Comparison of ENCODE assay signal across 3 cellular contexts in genomic region chr10:95176101-95176500, GRCh38.
TF ChIP-seq lines count a peak whose summit lies in the region.

No MANE protein-coding gene starts in this region.

TF ChIP-seq in A549, 52 proteins besides CTCF, POLR2A, EP300 and RAD21 (continued from another document):
- TF ChIP-seq, protein P1, sequence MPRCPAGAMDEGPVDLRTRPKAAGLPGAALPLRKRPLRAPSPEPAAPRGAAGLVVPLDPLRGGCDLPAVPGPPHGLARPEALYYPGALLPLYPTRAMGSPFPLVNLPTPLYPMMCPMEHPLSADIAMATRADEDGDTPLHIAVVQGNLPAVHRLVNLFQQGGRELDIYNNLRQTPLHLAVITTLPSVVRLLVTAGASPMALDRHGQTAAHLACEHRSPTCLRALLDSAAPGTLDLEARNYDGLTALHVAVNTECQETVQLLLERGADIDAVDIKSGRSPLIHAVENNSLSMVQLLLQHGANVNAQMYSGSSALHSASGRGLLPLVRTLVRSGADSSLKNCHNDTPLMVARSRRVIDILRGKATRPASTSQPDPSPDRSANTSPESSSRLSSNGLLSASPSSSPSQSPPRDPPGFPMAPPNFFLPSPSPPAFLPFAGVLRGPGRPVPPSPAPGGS (IDR thresholded peaks at IDR 0.05) = no peak
- TF ChIP-seq, protein P2, sequence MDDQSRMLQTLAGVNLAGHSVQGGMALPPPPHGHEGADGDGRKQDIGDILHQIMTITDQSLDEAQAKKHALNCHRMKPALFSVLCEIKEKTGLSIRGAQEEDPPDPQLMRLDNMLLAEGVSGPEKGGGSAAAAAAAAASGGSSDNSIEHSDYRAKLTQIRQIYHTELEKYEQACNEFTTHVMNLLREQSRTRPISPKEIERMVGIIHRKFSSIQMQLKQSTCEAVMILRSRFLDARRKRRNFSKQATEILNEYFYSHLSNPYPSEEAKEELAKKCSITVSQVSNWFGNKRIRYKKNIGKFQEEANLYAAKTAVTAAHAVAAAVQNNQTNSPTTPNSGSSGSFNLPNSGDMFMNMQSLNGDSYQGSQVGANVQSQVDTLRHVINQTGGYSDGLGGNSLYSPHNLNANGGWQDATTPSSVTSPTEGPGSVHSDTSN (IDR thresholded peaks at IDR 0.05) = no peak

TF ChIP-seq in Ishikawa, 13 proteins besides CTCF, POLR2A, EP300 and RAD21 (continued from another document):
- TF ChIP-seq USF1 (IDR thresholded peaks at IDR 0.05) (no peak), EGR1 (IDR thresholded peaks at IDR 0.05) (no peak), TCF12 (IDR thresholded peaks at IDR 0.05; ENCODE audit: low read depth) (no peak), CREB1 (IDR thresholded peaks at IDR 0.05; ENCODE audit: low read depth) (no peak), CEBPB (IDR thresholded peaks at IDR 0.05) (no peak), ZBTB7A (IDR thresholded peaks at IDR 0.05; ENCODE audit: low read depth) (no peak)
- TF ChIP-seq, protein P3, sequence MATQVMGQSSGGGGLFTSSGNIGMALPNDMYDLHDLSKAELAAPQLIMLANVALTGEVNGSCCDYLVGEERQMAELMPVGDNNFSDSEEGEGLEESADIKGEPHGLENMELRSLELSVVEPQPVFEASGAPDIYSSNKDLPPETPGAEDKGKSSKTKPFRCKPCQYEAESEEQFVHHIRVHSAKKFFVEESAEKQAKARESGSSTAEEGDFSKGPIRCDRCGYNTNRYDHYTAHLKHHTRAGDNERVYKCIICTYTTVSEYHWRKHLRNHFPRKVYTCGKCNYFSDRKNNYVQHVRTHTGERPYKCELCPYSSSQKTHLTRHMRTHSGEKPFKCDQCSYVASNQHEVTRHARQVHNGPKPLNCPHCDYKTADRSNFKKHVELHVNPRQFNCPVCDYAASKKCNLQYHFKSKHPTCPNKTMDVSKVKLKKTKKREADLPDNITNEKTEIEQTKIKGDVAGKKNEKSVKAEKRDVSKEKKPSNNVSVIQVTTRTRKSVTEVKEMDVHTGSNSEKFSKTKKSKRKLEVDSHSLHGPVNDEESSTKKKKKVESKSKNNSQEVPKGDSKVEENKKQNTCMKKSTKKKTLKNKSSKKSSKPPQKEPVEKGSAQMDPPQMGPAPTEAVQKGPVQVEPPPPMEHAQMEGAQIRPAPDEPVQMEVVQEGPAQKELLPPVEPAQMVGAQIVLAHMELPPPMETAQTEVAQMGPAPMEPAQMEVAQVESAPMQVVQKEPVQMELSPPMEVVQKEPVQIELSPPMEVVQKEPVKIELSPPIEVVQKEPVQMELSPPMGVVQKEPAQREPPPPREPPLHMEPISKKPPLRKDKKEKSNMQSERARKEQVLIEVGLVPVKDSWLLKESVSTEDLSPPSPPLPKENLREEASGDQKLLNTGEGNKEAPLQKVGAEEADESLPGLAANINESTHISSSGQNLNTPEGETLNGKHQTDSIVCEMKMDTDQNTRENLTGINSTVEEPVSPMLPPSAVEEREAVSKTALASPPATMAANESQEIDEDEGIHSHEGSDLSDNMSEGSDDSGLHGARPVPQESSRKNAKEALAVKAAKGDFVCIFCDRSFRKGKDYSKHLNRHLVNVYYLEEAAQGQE (IDR thresholded peaks at IDR 0.05; ENCODE audit: low read depth) = no peak
- TF ChIP-seq, protein P4, sequence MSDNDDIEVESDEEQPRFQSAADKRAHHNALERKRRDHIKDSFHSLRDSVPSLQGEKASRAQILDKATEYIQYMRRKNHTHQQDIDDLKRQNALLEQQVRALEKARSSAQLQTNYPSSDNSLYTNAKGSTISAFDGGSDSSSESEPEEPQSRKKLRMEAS (IDR thresholded peaks at IDR 0.05) = no peak

TF ChIP-seq in WTC11, 78 proteins besides CTCF, POLR2A, EP300 and RAD21 (continued from another document):
- TF ChIP-seq PRDM15 (CRISPR knock-in tag; IDR thresholded peaks at IDR 0.05) (no peak), SMAD4 (CRISPR knock-in tag; IDR thresholded peaks at IDR 0.05) (no peak), CREM (CRISPR knock-in tag; IDR thresholded peaks at IDR 0.05) (no peak), ZNF263 (CRISPR knock-in tag; IDR thresholded peaks at IDR 0.05; ENCODE audit: low read depth) (no peak), USF2 (CRISPR knock-in tag; IDR thresholded peaks at IDR 0.05) (no peak)
- TF ChIP-seq, protein P5, sequence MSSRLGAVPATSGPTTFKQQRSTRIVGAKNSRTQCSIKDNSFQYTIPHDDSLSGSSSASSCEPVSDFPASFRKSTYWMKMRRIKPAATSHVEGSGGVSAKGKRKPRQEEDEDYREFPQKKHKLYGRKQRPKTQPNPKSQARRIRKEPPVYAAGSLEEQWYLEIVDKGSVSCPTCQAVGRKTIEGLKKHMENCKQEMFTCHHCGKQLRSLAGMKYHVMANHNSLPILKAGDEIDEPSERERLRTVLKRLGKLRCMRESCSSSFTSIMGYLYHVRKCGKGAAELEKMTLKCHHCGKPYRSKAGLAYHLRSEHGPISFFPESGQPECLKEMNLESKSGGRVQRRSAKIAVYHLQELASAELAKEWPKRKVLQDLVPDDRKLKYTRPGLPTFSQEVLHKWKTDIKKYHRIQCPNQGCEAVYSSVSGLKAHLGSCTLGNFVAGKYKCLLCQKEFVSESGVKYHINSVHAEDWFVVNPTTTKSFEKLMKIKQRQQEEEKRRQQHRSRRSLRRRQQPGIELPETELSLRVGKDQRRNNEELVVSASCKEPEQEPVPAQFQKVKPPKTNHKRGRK (CRISPR knock-in tag; IDR thresholded peaks at IDR 0.05; ENCODE audit: borderline replicate concordance) = no peak
- TF ChIP-seq, protein P6, sequence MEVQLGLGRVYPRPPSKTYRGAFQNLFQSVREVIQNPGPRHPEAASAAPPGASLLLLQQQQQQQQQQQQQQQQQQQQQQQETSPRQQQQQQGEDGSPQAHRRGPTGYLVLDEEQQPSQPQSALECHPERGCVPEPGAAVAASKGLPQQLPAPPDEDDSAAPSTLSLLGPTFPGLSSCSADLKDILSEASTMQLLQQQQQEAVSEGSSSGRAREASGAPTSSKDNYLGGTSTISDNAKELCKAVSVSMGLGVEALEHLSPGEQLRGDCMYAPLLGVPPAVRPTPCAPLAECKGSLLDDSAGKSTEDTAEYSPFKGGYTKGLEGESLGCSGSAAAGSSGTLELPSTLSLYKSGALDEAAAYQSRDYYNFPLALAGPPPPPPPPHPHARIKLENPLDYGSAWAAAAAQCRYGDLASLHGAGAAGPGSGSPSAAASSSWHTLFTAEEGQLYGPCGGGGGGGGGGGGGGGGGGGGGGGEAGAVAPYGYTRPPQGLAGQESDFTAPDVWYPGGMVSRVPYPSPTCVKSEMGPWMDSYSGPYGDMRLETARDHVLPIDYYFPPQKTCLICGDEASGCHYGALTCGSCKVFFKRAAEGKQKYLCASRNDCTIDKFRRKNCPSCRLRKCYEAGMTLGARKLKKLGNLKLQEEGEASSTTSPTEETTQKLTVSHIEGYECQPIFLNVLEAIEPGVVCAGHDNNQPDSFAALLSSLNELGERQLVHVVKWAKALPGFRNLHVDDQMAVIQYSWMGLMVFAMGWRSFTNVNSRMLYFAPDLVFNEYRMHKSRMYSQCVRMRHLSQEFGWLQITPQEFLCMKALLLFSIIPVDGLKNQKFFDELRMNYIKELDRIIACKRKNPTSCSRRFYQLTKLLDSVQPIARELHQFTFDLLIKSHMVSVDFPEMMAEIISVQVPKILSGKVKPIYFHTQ (CRISPR knock-in tag; IDR thresholded peaks at IDR 0.05) = no peak
